In the genomic region with DNA sequence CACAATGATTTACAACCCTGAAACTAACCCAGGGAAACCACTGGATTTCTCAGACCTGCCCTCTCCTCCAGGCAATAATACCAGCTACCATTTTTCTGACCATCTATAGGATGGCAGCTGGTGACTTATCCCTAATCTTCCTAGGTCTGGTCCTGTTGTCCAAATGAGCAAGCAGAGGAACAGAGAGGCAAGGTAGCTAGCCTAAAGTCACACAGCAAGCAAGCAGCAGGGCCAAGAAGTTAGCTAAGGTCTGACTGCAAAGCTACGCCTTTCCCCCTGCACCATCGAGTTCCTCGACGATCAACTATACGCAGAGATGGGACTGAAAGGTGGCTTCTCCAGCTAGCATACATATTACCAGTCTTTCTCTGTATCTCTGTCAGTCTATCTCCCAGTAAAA, we compare ENCODE assay signal across 22 cellular contexts. TPM values are rescaled to one million over a fixed set of nuclear protein-coding genes. Genes with fewer than 3 reads are reported as not detected.
DNase-seq lines count a peak whose midpoint lies in the region; ATAC-seq, FAIRE-seq and TF ChIP-seq lines count a peak whose summit lies in the region.
"Had no signal": no experiment of that assay in that cellular context is flagged by ENCODE, and none has a peak within 500 bp of the region (broad histone marks: within the 10 kb centered on the region; RNA-seq: fewer than 3 reads in every experiment).

No MANE protein-coding gene starts in this region.

- H3K4me3 ChIP-seq in HEK293 (ENCODE audit: low read depth, low read length) (no peak overlapping the region), H1 (ENCODE audit: extremely low read depth in 1 of 4, insufficient read depth in 2 of 4, low read depth in 3 of 4, low read length in 4 of 4) (no peak overlapping the region), sigmoid colon (no peak overlapping the region)
- H3K4me3 ChIP-seq: BLaER1, heart right ventricle, left lung, right atrium auricular region had no signal

- H3K23ac ChIP-seq in H1 (ENCODE audit: insufficient read length), result no peak overlapping the region

- no peak overlapping the region for H4K8ac ChIP-seq in H1 (ENCODE audit: extremely low read depth, insufficient read depth, low read length)

- H3K23me2 ChIP-seq in H1 (ENCODE audit: low read depth, low read length), result no peaks in the 10 kb centered on the region

- no peak overlapping the region for H2BK12ac ChIP-seq in H1 (ENCODE audit: low read depth, low read length)

- no peak overlapping the region for H2AFZ ChIP-seq in H1 (ENCODE audit: low read length)

- no peak overlapping the region for H3K4me2 ChIP-seq in H1 (ENCODE audit: insufficient read depth in 1 of 2, low read depth in 2 of 2, low read length in 2 of 2)

- H3K56ac ChIP-seq in H1 (replicated peaks; ENCODE audit: insufficient read length, low read depth, low read length), result no peak overlapping the region

- H3K27ac ChIP-seq in HEK293 (ENCODE audit: extremely low read depth, low read depth, low read length) (no peak overlapping the region), H1 (ENCODE audit: low read depth, low read length) (no peak overlapping the region), sigmoid colon (peak overlapping the region in 3 of 4 donors; percentile 74 to 82 (median 80))
- H3K27ac ChIP-seq: BLaER1, left lung, right atrium auricular region, WERI-Rb-1 had no signal

- H3K27me3 Mint-ChIP-seq in activated T-cell treated with anti-CD3 and anti-CD28 coated beads, Interleukin-2, amount 50 U/mL, for 24 hours, result no peaks in the 10 kb centered on the region

- H3K4me1 ChIP-seq in HEK293 (ENCODE audit: control insufficient read depth, insufficient read depth, low read length) (0 out of 2 replicates have a peak, but pooled peaks cover 2% of the 10 kb centered on the region), H1 (replicated peaks in 1 of 4; ENCODE audit: control insufficient read depth in 3 of 4, insufficient read depth in 4 of 4, low read length in 3 of 4) (peaks cover 15 to 28% (median 19%) of the 10 kb centered on the region in 4 experiments), sigmoid colon (peaks cover 0 to 63% (median 57%) of the 10 kb centered on the region in 4 donors)
- H3K4me1 ChIP-seq: right atrium auricular region had no signal

- no peaks in the 10 kb centered on the region for H3K27me3 ChIP-seq in H1 (replicated peaks in 1 of 4; ENCODE audit: control insufficient read depth in 3 of 4, extremely low read depth in 1 of 4, insufficient read depth in 3 of 4, low read length in 3 of 4)
- no peaks in the 10 kb centered on the region for H3K27me3 ChIP-seq in sigmoid colon
- H3K27me3 ChIP-seq: BLaER1, heart right ventricle, left lung, right atrium auricular region had no signal

- H4K91ac ChIP-seq in H1 (replicated peaks; ENCODE audit: insufficient read length, low read length), result no peak overlapping the region

- no peak for TF ChIP-seq POLR2A in H1 (IDR thresholded peaks at IDR 0.05; ENCODE audit: control extremely low read depth in 1 of 2, low read depth in 2 of 2, low read length in 2 of 2)
- no peak for TF ChIP-seq POLR2A in sigmoid colon (IDR thresholded peaks at IDR 0.05)

- ATAC-seq in HG03159 (IDR thresholded peaks at IDR 0.05; ENCODE audit: unreplicated experiment) (no peak), GM21825 (IDR thresholded peaks at IDR 0.05; ENCODE audit: unreplicated experiment) (no peak)
- ATAC-seq: activated T-cell treated with anti-CD3 and anti-CD28 coated beads, Interleukin-2, amount 50 U/mL, for 72 hours; heart right ventricle; left lung had no signal

- no peak overlapping the region; the same call in 1 of the 2 replicates for H2BK5ac ChIP-seq in H1 (ENCODE audit: low read depth, low read length)

- FAIRE-seq in H1 (lab: Jason Lieb, UNC), result no peak
- FAIRE-seq: urothelium cell line had no signal

- no peak overlapping the region for H4K5ac ChIP-seq in H1 (ENCODE audit: insufficient read length, low read depth, low read length)

- no peak for DNase-seq in activated T-cell treated with anti-CD3 and anti-CD28 coated beads, Interleukin-2, amount 50 U/mL, for 24 hours
- DNase-seq in activated T-cell treated with anti-CD3 and anti-CD28 coated beads for 4 hours (no peak), H1 (ENCODE audit: low read depth in 1 of 2, low spot score in 2 of 2) (no peak), sigmoid colon (no peak)
- DNase-seq: activated naive CD8-positive, alpha-beta T cell treated with anti-CD3 and anti-CD28 coated beads, Interleukin-2, amount 10 ng/mL, durations not matched to agents 7 days and 5 days; activated T-cell treated with anti-CD3 and anti-CD28 coated beads, Interleukin-2, amount 50 U/mL, for 72 hours; EL; heart right ventricle; left lung; NCI-H1417 treated with DMSO at 0.1 percent for 48 hours; NCI-H82; RPMI8226; stimulated activated CD4-positive, alpha-beta T cell treated with anti-CD3 and anti-CD28 coated beads, Interleukin-4, amount 100 ng/mL, for 1 hour; stimulated activated naive CD4-positive, alpha-beta T cell; WERI-Rb-1 had no signal

- CTCF ChIA-PET in HEK293 (lab: Yijun Ruan, JAX), result interaction anchor here (1.8 kb wide), 1 partner anchor 86 kb away, joined by 5 read pairs; no protein-coding TSS in a partner anchor
- CTCF ChIA-PET in H1 (lab: Charles Lee; ENCODE audit: partially characterized antibody), result interaction anchor here (0.6 to 4.9 kb wide), 15 partner anchors 12 to 205 kb away, joined by 3 to 26 read pairs (median 5); a partner anchor contains a TSS

- intact Hi-C loops in sigmoid colon (cut with DNase I), result no loop called here

- H3K9me3 ChIP-seq in HEK293 (ENCODE audit: control insufficient read depth, insufficient read depth, low read depth, low read length) (no peaks in the 10 kb centered on the region), H1 (ENCODE audit: insufficient read depth in 2 of 2, low read depth in 1 of 2, low read length in 1 of 2) (no peaks in the 10 kb centered on the region), sigmoid colon (no peaks in the 10 kb centered on the region)
- H3K9me3 ChIP-seq: BLaER1, heart right ventricle, left lung, right atrium auricular region had no signal

- H3K9ac ChIP-seq in H1 (replicated peaks in 1 of 4; ENCODE audit: extremely low read depth in 1 of 4, low read depth in 3 of 4, low read length in 3 of 4), result no peak overlapping the region
- H3K9ac ChIP-seq: BLaER1 had no signal

- no peaks in the 10 kb centered on the region for H3K36me3 Mint-ChIP-seq in activated T-cell treated with anti-CD3 and anti-CD28 coated beads, Interleukin-2, amount 50 U/mL, for 24 hours (ENCODE audit: low read depth)

- H3K36me3 ChIP-seq in HEK293 (ENCODE audit: control insufficient read depth in 2 of 2, insufficient read depth in 1 of 2, low read length in 2 of 2) (no peaks in the 10 kb centered on the region; a peak in 1 of 3 replicates), H1 (ENCODE audit: control insufficient read depth in 2 of 4, insufficient read depth in 4 of 4, low read length in 3 of 4) (no peaks in the 10 kb centered on the region; a peak in 1 of 8 replicates), sigmoid colon (no peaks in the 10 kb centered on the region)
- H3K36me3 ChIP-seq: BLaER1, heart right ventricle, left lung, right atrium auricular region, WERI-Rb-1 had no signal

- H2AK5ac ChIP-seq in H1 (ENCODE audit: low read depth, low read length), result peak overlapping the region; percentile 32; the same call in 1 of the 2 replicates

- TF ChIP-seq CTCF in HEK293 (tag by site-specific recombination; IDR thresholded peaks at IDR 0.05), result no peak
- no peak for TF ChIP-seq CTCF in H1 (IDR thresholded peaks at IDR 0.05; ENCODE audit: control extremely low read depth in 1 of 3, insufficient read depth in 1 of 3, low read depth in 1 of 3, low read length in 3 of 3)
- TF ChIP-seq CTCF in sigmoid colon (IDR thresholded peaks at IDR 0.05), result no peak

- no peak overlapping the region for H3K18ac ChIP-seq in H1 (ENCODE audit: extremely low read depth, low read length)

- TF ChIP-seq RAD21 in H1 (IDR thresholded peaks at IDR 0.05 in 1 of 2, conservative IDR thresholded peaks at IDR 0.05 in 1 of 2; ENCODE audit: low read depth in 2 of 2, low read length in 2 of 2), result no peak

- H3K4ac ChIP-seq in H1 (replicated peaks; ENCODE audit: insufficient read length, low read depth, low read length), result no peak overlapping the region

- no peak overlapping the region for H3K14ac ChIP-seq in H1 (ENCODE audit: insufficient read length)

- H3K27ac Mint-ChIP-seq in activated T-cell treated with anti-CD3 and anti-CD28 coated beads, Interleukin-2, amount 50 U/mL, for 24 hours, result peak overlapping the region; percentile 1
- H3K27ac Mint-ChIP-seq: activated naive CD8-positive, alpha-beta T cell treated with anti-CD3 and anti-CD28 coated beads, Interleukin-2, amount 10 ng/mL, durations not matched to agents 7 days and 5 days; activated T-cell treated with anti-CD3 and anti-CD28 coated beads, Interleukin-2, amount 50 U/mL, for 72 hours; nephron had no signal

- peaks cover 67% of the 10 kb centered on the region for H3K4me1 Mint-ChIP-seq in activated T-cell treated with anti-CD3 and anti-CD28 coated beads, Interleukin-2, amount 50 U/mL, for 24 hours (ENCODE audit: low read depth)

- POLR2A ChIA-PET in HEK293 (lab: Yijun Ruan, JAX), result no interaction called here
- POLR2A ChIA-PET in H1 (lab: Charles Lee; ENCODE audit: partially characterized antibody), result interaction anchor here (1.0 to 2.6 kb wide), 3 partner anchors 8 to 10 kb away, joined by 4 to 8 read pairs (median 5); no protein-coding TSS in a partner anchor

- 0 out of 2 replicates have a peak overlapping the region, but pooled peaks have one; percentile 9 for H2BK20ac ChIP-seq in H1 (ENCODE audit: low read length)

- peak overlapping the region; percentile 66 for H2BK120ac ChIP-seq in H1 (replicated peaks; ENCODE audit: low read depth, low read length)

- H3K79me2 ChIP-seq in H1 (ENCODE audit: control insufficient read depth in 1 of 2, insufficient read depth in 2 of 2, low read length in 2 of 2), result peaks cover 0 to 34% of the 10 kb centered on the region in 2 experiments; a peak in 3 of 4 replicates

- H3K9me3 Mint-ChIP-seq in activated T-cell treated with anti-CD3 and anti-CD28 coated beads, Interleukin-2, amount 50 U/mL, for 24 hours, result no peaks in the 10 kb centered on the region
- H3K9me3 Mint-ChIP-seq: activated naive CD8-positive, alpha-beta T cell treated with anti-CD3 and anti-CD28 coated beads, Interleukin-2, amount 10 ng/mL, durations not matched to agents 7 days and 5 days had no signal

- TF ChIP-seq EP300 in H1 (IDR thresholded peaks at IDR 0.05; ENCODE audit: borderline replicate concordance in 1 of 2, low read depth in 2 of 2, low read length in 2 of 2) (no peak), sigmoid colon (IDR thresholded peaks at IDR 0.05) (no peak)

- whole genome bisulfite sequencing in H1 (ENCODE audit: extremely low coverage in 1 of 2, insufficient coverage in 1 of 2, insufficient read length in 1 of 2, insufficient replicate concordance in 2 of 2, low coverage in 1 of 2, low lambda C conversion rate in 2 of 2, missing lambda C conversion rate in 1 of 2), 2 experiments, result 93% methylated on average over 5 of the region's 5 CpGs; no CpG with 5 or more reads in 1 of the 2 experiments
- WGBS in sigmoid colon, 2 donors, result 87 to 90% methylated on average over 5 of the region's 5 CpGs

- no peak overlapping the region for H2BK15ac ChIP-seq in H1 (ENCODE audit: low read length)

- H4K20me1 ChIP-seq in H1 (replicated peaks in 1 of 2; ENCODE audit: control insufficient read depth in 1 of 2, insufficient read depth in 2 of 2, low read length in 2 of 2), result peaks cover 8 to 26% of the 10 kb centered on the region in 2 experiments
- H4K20me1 ChIP-seq: BLaER1 had no signal

- H3K79me1 ChIP-seq in H1 (ENCODE audit: low read depth, low read length), result peaks cover 6% of the 10 kb centered on the region; the same call in 1 of the 2 replicates

- H3K4me3 Mint-ChIP-seq in activated T-cell treated with anti-CD3 and anti-CD28 coated beads, Interleukin-2, amount 50 U/mL, for 24 hours, result no peak overlapping the region
- H3K4me3 Mint-ChIP-seq: activated naive CD8-positive, alpha-beta T cell treated with anti-CD3 and anti-CD28 coated beads, Interleukin-2, amount 10 ng/mL, durations not matched to agents 7 days and 5 days; nephron had no signal

RNA-seq across cellular contexts. Expression of a gene that starts 25.3 kb away (rescaled TPM):
- 34.0 and 34.5 TPM in 2 replicates for total RNA-seq in H1 (2021; fragmentation: NEBNext Ultra II Directional; extraction: Animal tissue kit (Norgen Biotek cat#: 25700))
- polyA plus RNA-seq in H1 (2011; rRNA removed) (13.0 and 14.3 TPM in 2 replicates), sigmoid colon (10 to 100 TPM in 2 of 3 donors, 1 to 10 TPM in 1; 5.4 to 12.7 (median 10.1) TPM)
- 8.8 TPM for polyA plus RNA-seq in H1 (2011; cell fraction: cytosol; rRNA removed)
- 18.9 TPM for polyA plus RNA-seq in H1 (2011; cell fraction: nucleus; rRNA removed)
- polyA plus RNA-seq in H1 (2012, experiment 1 of 2), result 25.9 to 30.4 TPM (median 28.8 TPM) in 4 replicates
- 9.3 TPM for polyA plus RNA-seq in H1 (2012, experiment 2 of 2)
- polyA plus RNA-seq in H1 (2013, experiment 1 of 2), result 32.2 TPM
- polyA plus RNA-seq in H1 (2013, experiment 2 of 2), result 31.1 TPM
- polyA minus RNA-seq in H1 (2011; rRNA and poly(A)+ RNA removed), result 19.2 and 23.2 TPM in 2 replicates
- polyA minus RNA-seq in H1 (2011; cell fraction: cytosol; rRNA and poly(A)+ RNA removed), result 16.1 TPM
- polyA minus RNA-seq in H1 (2011; cell fraction: nucleus; rRNA and poly(A)+ RNA removed), result 54.9 TPM
- 10 to 100 TPM; 12.8 to 20.5 (median 17.9) TPM for total RNA-seq in sigmoid colon

Comparison
In these comparisons a context has a peak if more than half of its experiments do, and no peak if none do; other contexts are left out.
1. H3K27ac ChIP-seq: peak in sigmoid colon (3 of 4); none in HEK293 (single experiment) and H1 (single experiment).